ENCODE assay signal across 17 cellular contexts in genomic region chr22:33272866-33273265, GRCh38.
DNase-seq lines count a peak whose midpoint lies in the region; ATAC-seq, FAIRE-seq and TF ChIP-seq lines count a peak whose summit lies in the region.
"Had no signal": no experiment of that assay in that cellular context is flagged by ENCODE, and none has a peak within 500 bp of the region (broad histone marks: within the 10 kb centered on the region; RNA-seq: fewer than 3 reads in every experiment).

No MANE protein-coding gene starts in this region.

- ATAC-seq in naive B cell (ENCODE audit: low read depth in 2 of 2) = peak; percentile 16 to 24
- ATAC-seq: SK-N-SH treated with all-trans-retinoic acid at 6 μM for 48 hours had no signal

- TF ChIP-seq CTCF in OCI-LY3 (IDR thresholded peaks at IDR 0.05; ENCODE audit: low read depth, low read length) (no peak), lower leg skin (IDR thresholded peaks at IDR 0.05) (no peak), Calu3 (IDR thresholded peaks at IDR 0.05; ENCODE audit: unreplicated experiment) (no peak)

- TF ChIP-seq POLR2A in GM12891 (IDR thresholded peaks at IDR 0.05; ENCODE audit: low read depth, low read length) (no peak), lower leg skin (IDR thresholded peaks at IDR 0.05) (no peak)

- WGBS in lower leg skin, 2 donors = 90 to 95% methylated on average over 2 of the region's 2 CpGs

- peak overlapping the region in 9 of 11 experiments; percentile 25 to 91 (median 81); a peak in 18 of 22 replicates for H3K27ac ChIP-seq in BLaER1 treated with 17β-estradiol and CSF1 and Interleukin-3, amounts not matched to agents 10 nM and 100 nM
- H3K27ac ChIP-seq in OCI-LY3 (ENCODE audit: low read length) = peak overlapping the region; percentile 97

- H3K27ac Mint-ChIP-seq in naive B cell (peak overlapping the region; percentile 81 to 99 (median 91)), Calu3 (ENCODE audit: unreplicated experiment) (no peak overlapping the region)
- H3K27ac Mint-ChIP-seq: CD4-positive, alpha-beta T cell had no signal

- BruUV-seq in Calu3 (replicated peaks; lab: Mats Ljungman, UMichigan) = no TSS peak

- peaks cover 0 to 4% (median 0%) of the 10 kb centered on the region in 7 donors for H3K9me3 Mint-ChIP-seq in naive B cell
- no peaks in the 10 kb centered on the region for H3K9me3 Mint-ChIP-seq in Calu3 (ENCODE audit: low read depth, unreplicated experiment)
- H3K9me3 Mint-ChIP-seq: CD4-positive, alpha-beta T cell had no signal

- no peaks in the 10 kb centered on the region for H3K27me3 Mint-ChIP-seq in naive B cell
- H3K27me3 Mint-ChIP-seq in Calu3 (ENCODE audit: unreplicated experiment) = no peaks in the 10 kb centered on the region
- H3K27me3 Mint-ChIP-seq: CD4-positive, alpha-beta T cell had no signal

- H3K79me2 ChIP-seq in OCI-LY3 (ENCODE audit: low read length) = no peaks in the 10 kb centered on the region

- FAIRE-seq in GM12891 (lab: Jason Lieb, UNC) = peak; percentile 91
- FAIRE-seq: H54 had no signal

- peaks cover 0 to 42% (median 33%) of the 10 kb centered on the region in 11 experiments; a peak in 19 of 22 replicates for H3K9me3 ChIP-seq in BLaER1 treated with 17β-estradiol and CSF1 and Interleukin-3, amounts not matched to agents 10 nM and 100 nM (replicated peaks in 1 of 11)
- no peaks in the 10 kb centered on the region for H3K9me3 ChIP-seq in OCI-LY3 (ENCODE audit: insufficient read depth, low read length)
- H3K9me3 ChIP-seq: Peyer's patch had no signal

- peak overlapping the region; percentile 20 to 79 (median 68) for H3K4me3 Mint-ChIP-seq in naive B cell
- no peak overlapping the region for H3K4me3 Mint-ChIP-seq in Calu3 (ENCODE audit: low read depth, unreplicated experiment)
- H3K4me3 Mint-ChIP-seq: CD4-positive, alpha-beta T cell had no signal

- H3K4me1 Mint-ChIP-seq in naive B cell = peaks cover 65 to 97% (median 85%) of the 10 kb centered on the region in 3 donors
- no peaks in the 10 kb centered on the region for H3K4me1 Mint-ChIP-seq in Calu3 (ENCODE audit: low read depth, unreplicated experiment)

- H2AFZ ChIP-seq in OCI-LY3 (ENCODE audit: low read depth, low read length) = no peak overlapping the region

- H3K36me3 ChIP-seq in BLaER1 treated with 17β-estradiol and CSF1 and Interleukin-3, amounts not matched to agents 10 nM and 100 nM = peaks cover 24 to 54% (median 35%) of the 10 kb centered on the region in 11 experiments; a peak in 21 of 22 replicates
- peaks cover 11% of the 10 kb centered on the region for H3K36me3 ChIP-seq in OCI-LY3 (replicated peaks; ENCODE audit: low read depth, low read length)

- H3K27me3 ChIP-seq in BLaER1 treated with 17β-estradiol and CSF1 and Interleukin-3, amounts not matched to agents 10 nM and 100 nM = no peaks in the 10 kb centered on the region
- H3K27me3 ChIP-seq in OCI-LY3 (ENCODE audit: low read depth, low read length) = no peaks in the 10 kb centered on the region
- H3K27me3 ChIP-seq: Peyer's patch had no signal

- CTCF ChIA-PET in Calu3 (lab: Charles Lee) = no interaction called here

- H3K36me3 Mint-ChIP-seq in naive B cell = peaks cover 20 to 23% of the 10 kb centered on the region in 2 donors
- no peaks in the 10 kb centered on the region for H3K36me3 Mint-ChIP-seq in Calu3 (ENCODE audit: insufficient read depth, unreplicated experiment)

- H3K4me2 ChIP-seq in BLaER1 treated with 17β-estradiol and CSF1 and Interleukin-3, amounts not matched to agents 10 nM and 100 nM = peak overlapping the region; percentile 59 to 88 (median 73)
- H3K4me2 ChIP-seq in OCI-LY3 (ENCODE audit: low read length) = peak overlapping the region; percentile 74

- intact Hi-C loops in lower leg skin (cut with DNase I; ENCODE audit: low total_unique reads) = loop anchor here (5.0 kb wide), 1 partner anchor 1079 kb away; no protein-coding TSS in a partner anchor
- intact Hi-C loops in Calu3 (cut with micrococcal nuclease; ENCODE audit: unreplicated experiment) = no loop called here

- no peak overlapping the region for H3K4me3 ChIP-seq in BLaER1 treated with 17β-estradiol and CSF1 and Interleukin-3, amounts not matched to agents 10 nM and 100 nM
- peak overlapping the region; percentile 52 for H3K4me3 ChIP-seq in OCI-LY3 (ENCODE audit: low read length)
- no peak overlapping the region for H3K4me3 ChIP-seq in lower leg skin (ENCODE audit: low read depth, poor library complexity, severe bottlenecking)
- H3K4me3 ChIP-seq: Peyer's patch had no signal

- peak overlapping the region in 4 of 11 experiments; percentile 13 to 75 (median 67); a peak in 7 of 22 replicates for H3K9ac ChIP-seq in BLaER1 treated with 17β-estradiol and CSF1 and Interleukin-3, amounts not matched to agents 10 nM and 100 nM
- peak overlapping the region; percentile 69 for H3K9ac ChIP-seq in OCI-LY3 (ENCODE audit: low read length)

- no peaks in the 10 kb centered on the region for H4K20me1 ChIP-seq in BLaER1 treated with 17β-estradiol and CSF1 and Interleukin-3, amounts not matched to agents 10 nM and 100 nM
- no peaks in the 10 kb centered on the region for H4K20me1 ChIP-seq in OCI-LY3 (ENCODE audit: insufficient read depth, low read length)

- peaks cover 38 to 73% (median 58%) of the 10 kb centered on the region in 10 experiments for H3K4me1 ChIP-seq in BLaER1 treated with 17β-estradiol and CSF1 and Interleukin-3, amounts not matched to agents 10 nM and 100 nM
- H3K4me1 ChIP-seq in OCI-LY3 (ENCODE audit: low read length) = peaks cover 62% of the 10 kb centered on the region

- DNase-seq in GM12891 (ENCODE audit: insufficient read length, low spot score) (no peak), naive B cell (peak; percentile 50), lower leg skin (ENCODE audit: low spot score in 2 of 2) (no peak), Calu3 (no peak)
- no peak for DNase-seq in stimulated activated CD4-positive, alpha-beta T cell treated with anti-CD3 and anti-CD28 coated beads, Interleukin-12 subunit alpha, Interleukin-12 subunit beta, amount 100 ng/mL, for 4 hours
- DNase-seq: CD4-positive, alpha-beta T cell; Kasumi-1; NCI-H1105 treated with DMSO at 0.1 percent for 48 hours; NCI-H187 treated with DMSO at 0.1 percent for 48 hours; NCI-H2171; NCI-H774; SHP77 had no signal

TF ChIP-seq in GM12891, 5 proteins besides CTCF, POLR2A, EP300 and RAD21:
- TF ChIP-seq SPI1 (IDR thresholded peaks at IDR 0.05; ENCODE audit: low read depth, low read length) (peak; percentile 45), PAX5 (IDR thresholded peaks at IDR 0.05; ENCODE audit: insufficient read depth, low read length, severe bottlenecking) (no peak)
